ENCODE assay signal across 10 cellular contexts in the genomic region with DNA sequence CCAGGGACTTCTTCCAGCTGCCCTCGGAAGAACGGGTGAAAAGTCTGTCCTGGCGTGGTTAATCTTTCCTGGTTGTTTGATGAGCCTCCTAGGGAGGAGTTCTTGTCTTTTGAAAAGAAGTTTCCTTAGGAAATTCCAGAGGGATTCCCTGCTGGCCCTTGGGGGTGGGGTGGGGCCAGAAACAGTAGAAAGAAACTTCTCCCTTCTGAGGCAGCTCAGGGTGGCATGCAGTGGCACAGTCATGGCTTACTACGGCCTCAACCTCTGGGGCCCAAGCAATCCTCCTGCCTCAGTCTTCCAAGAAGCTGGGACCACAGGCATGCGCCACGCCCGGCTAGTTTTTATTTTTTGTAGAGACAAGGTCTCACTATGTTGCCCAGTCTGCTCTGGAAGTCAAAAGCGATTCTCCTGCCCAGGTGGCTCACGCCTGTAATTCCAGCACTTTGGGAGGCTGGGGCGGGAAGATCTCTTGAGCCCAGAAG. TPM values are rescaled to one million over a fixed set of nuclear protein-coding genes. Genes with fewer than 3 reads are reported as not detected.
A peak's percentile ranks its signal among the peaks of the same experiment; 100 is the strongest.
DNase-seq lines count a peak whose midpoint lies in the region; FAIRE-seq and TF ChIP-seq lines count a peak whose summit lies in the region.
"Had no signal": no experiment of that assay in that cellular context is flagged by ENCODE, and none has a peak within 500 bp of the region (broad histone marks: within the 10 kb centered on the region; RNA-seq: fewer than 3 reads in every experiment).

No MANE protein-coding gene starts in this region.

- in situ Hi-C loops in ACHN (cut with HindIII; ENCODE audit: low pct_ligation_motif_present, low pct_unique_long_range_greater_than_20kb, low sequenced_read_pairs) = no loop called here

- H3K4me1 ChIP-seq in BLaER1 treated with 17β-estradiol and CSF1 and Interleukin-3, amounts not matched to agents 10 nM and 100 nM = peaks cover 23 to 44% (median 33%) of the 10 kb centered on the region in 10 experiments
- H3K4me1 ChIP-seq in mucosa of rectum (ENCODE audit: control insufficient read depth in 2 of 2, insufficient read depth in 2 of 2, low read length in 2 of 2) = peaks cover 0 to 8% of the 10 kb centered on the region in 2 donors

- peaks cover 7% of the 10 kb centered on the region for H3K36me3 Mint-ChIP-seq in chondrocyte (ENCODE audit: low read depth)

- H3K9me3 Mint-ChIP-seq in chondrocyte (ENCODE audit: low read depth) = peaks cover 4% of the 10 kb centered on the region

- H3K27me3 ChIP-seq in BLaER1 treated with 17β-estradiol and CSF1 and Interleukin-3, amounts not matched to agents 10 nM and 100 nM = no peaks in the 10 kb centered on the region
- H3K27me3 ChIP-seq in mucosa of rectum (ENCODE audit: control insufficient read depth in 2 of 2, insufficient read depth in 2 of 2, low read length in 2 of 2) = no peaks in the 10 kb centered on the region

- peaks cover 14% of the 10 kb centered on the region for H3K4me1 Mint-ChIP-seq in chondrocyte (ENCODE audit: low read depth)

- peak overlapping the region; percentile 83 to 97 (median 91) for H3K4me2 ChIP-seq in BLaER1 treated with 17β-estradiol and CSF1 and Interleukin-3, amounts not matched to agents 10 nM and 100 nM

- H3K9ac ChIP-seq in BLaER1 treated with 17β-estradiol and CSF1 and Interleukin-3, amounts not matched to agents 10 nM and 100 nM = peak overlapping the region; percentile 93 to 99 (median 96); a peak in 18 of 22 replicates
- peak overlapping the region in 1 of 2 donors; percentile 95 for H3K9ac ChIP-seq in mucosa of rectum (ENCODE audit: low read depth in 1 of 2, low read length in 2 of 2)

- H3K4me3 Mint-ChIP-seq in chondrocyte (ENCODE audit: unreplicated experiment) = peak overlapping the region; percentile 87

- no peaks in the 10 kb centered on the region for H3K27me3 Mint-ChIP-seq in chondrocyte (ENCODE audit: low read depth)

- no peaks in the 10 kb centered on the region; a peak in 1 of 22 replicates for H4K20me1 ChIP-seq in BLaER1 treated with 17β-estradiol and CSF1 and Interleukin-3, amounts not matched to agents 10 nM and 100 nM

- H3K36me3 ChIP-seq in BLaER1 treated with 17β-estradiol and CSF1 and Interleukin-3, amounts not matched to agents 10 nM and 100 nM = peaks cover 32 to 52% (median 47%) of the 10 kb centered on the region in 11 experiments
- H3K36me3 ChIP-seq in KOPT-K1 (ENCODE audit: insufficient read depth, low read length) (peaks cover 55% of the 10 kb centered on the region), mucosa of rectum (ENCODE audit: control insufficient read depth in 2 of 2, insufficient read depth in 2 of 2, low read length in 2 of 2) (peaks cover 0 to 10% of the 10 kb centered on the region in 2 donors)

- H3K4me3 ChIP-seq in BLaER1 treated with 17β-estradiol and CSF1 and Interleukin-3, amounts not matched to agents 10 nM and 100 nM = peak overlapping the region; percentile 87 to 100 (median 96); a peak in 17 of 20 replicates
- peak overlapping the region; percentile 80 to 92 for H3K4me3 ChIP-seq in mucosa of rectum (ENCODE audit: low read length in 2 of 2)

- H3K27ac ChIP-seq in BLaER1 treated with 17β-estradiol and CSF1 and Interleukin-3, amounts not matched to agents 10 nM and 100 nM = peak overlapping the region in 6 of 11 experiments; percentile 92 to 98 (median 94); a peak in 5 of 22 replicates
- H3K27ac ChIP-seq in KOPT-K1 (ENCODE audit: low read depth, low read length, poor library complexity, severe bottlenecking) (peak overlapping the region; percentile 89), mucosa of rectum (ENCODE audit: low read depth in 2 of 2, low read length in 2 of 2) (no peak overlapping the region)

- peaks cover 36 to 53% (median 48%) of the 10 kb centered on the region in 11 experiments for H3K9me3 ChIP-seq in BLaER1 treated with 17β-estradiol and CSF1 and Interleukin-3, amounts not matched to agents 10 nM and 100 nM (replicated peaks in 1 of 11)
- H3K9me3 ChIP-seq in KOPT-K1 (ENCODE audit: insufficient read depth, low read length, poor library complexity, severe bottlenecking) (peaks cover 53% of the 10 kb centered on the region), mucosa of rectum (ENCODE audit: control insufficient read depth in 2 of 2, low read length in 2 of 2) (no peaks in the 10 kb centered on the region)

- TF ChIP-seq POLR2A in H54 (IDR thresholded peaks at IDR 0.05; ENCODE audit: low read depth, low read length) = no peak

- no peak overlapping the region for H3K27ac Mint-ChIP-seq in chondrocyte (ENCODE audit: unreplicated experiment)

- FAIRE-seq in H54 (lab: Jason Lieb, UNC) = no peak
- FAIRE-seq: islet of Langerhans had no signal

- no peak for DNase-seq in chondrocyte (ENCODE audit: low spot score)
- no peak for DNase-seq in Kasumi-1 (lab: John Stamatoyannopoulos, UW)
- no peak for DNase-seq in H54 (ENCODE audit: insufficient read length, low spot score)
- no peak for DNase-seq in NCI-H446 treated with DMSO at 0.1 percent for 48 hours (lab: John Stamatoyannopoulos, UW)
- no peak for DNase-seq in ACHN
- DNase-seq: NCI-H2227 treated with DMSO at 0.1 percent for 48 hours had no signal

- TF ChIP-seq CTCF in chondrocyte (IDR thresholded peaks at IDR 0.05) = no peak

RNA-seq across cellular contexts. Expression of a gene that starts 1.5 kb away (rescaled TPM):
- total RNA-seq in chondrocyte = 5.4 to 9.8 TPM (median 6.2 TPM) in 3 replicates

RNA-seq across cellular contexts. Expression of a gene that starts 6.6 kb away (rescaled TPM):
- total RNA-seq in chondrocyte = 48.1 to 68.3 TPM (median 48.8 TPM) in 3 replicates

RNA-seq across cellular contexts. Expression of a gene that starts 26.7 kb away (rescaled TPM):
- total RNA-seq in chondrocyte = 18.0 to 19.5 TPM (median 18.3 TPM) in 3 replicates

RNA-seq across cellular contexts. Expression of a gene that starts 42.1 kb away (rescaled TPM):
- 8.1 to 9.5 TPM (median 8.2 TPM) in 3 replicates for total RNA-seq in chondrocyte

RNA-seq across cellular contexts. Expression of a gene that starts 51.6 kb away (rescaled TPM):
- 1.1 to 1.5 TPM (median 1.2 TPM) in 3 replicates for total RNA-seq in chondrocyte

Comparison
In these comparisons a context has a peak if more than half of its experiments do, and no peak if none do; other contexts are left out.
1. H3K27ac ChIP-seq: peak in BLaER1 treated with 17β-estradiol and CSF1 and Interleukin-3, amounts not matched to agents 10 nM and 100 nM (6 of 11) and KOPT-K1 (single experiment); none in mucosa of rectum (0 of 2).